13 cellular contexts compared by ENCODE assay signal in the genomic region with DNA sequence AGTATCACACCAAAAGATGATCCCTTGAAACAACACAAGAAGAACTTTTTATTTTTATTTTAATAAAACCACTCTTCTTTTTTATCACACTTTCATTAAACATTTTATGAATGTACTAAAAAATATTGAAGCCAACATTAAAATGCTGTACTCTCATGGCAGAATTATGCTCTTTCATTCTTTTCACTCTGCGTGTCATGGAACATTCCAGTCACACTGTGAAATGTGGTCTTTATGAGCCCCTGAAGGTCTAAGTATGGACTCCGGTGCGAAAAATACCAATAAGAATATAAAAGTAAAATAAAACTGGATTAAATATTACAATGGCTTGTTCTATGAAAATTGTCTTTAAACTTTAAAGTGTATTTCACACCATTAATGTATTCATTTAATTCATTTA.
"Had no signal": no experiment of that assay in that cellular context is flagged by ENCODE, and none has a peak within 500 bp of the region (broad histone marks: within the 10 kb centered on the region; RNA-seq: fewer than 3 reads in every experiment).

No MANE protein-coding gene starts in this region.

- DNase-seq: activated CD4-positive, CD25-positive, alpha-beta regulatory T cell treated with anti-CD3 and anti-CD28 coated beads, Interleukin-2, amount 50 U/mL, for 72 hours; activated naive CD4-positive, alpha-beta T cell; activated naive CD8-positive, alpha-beta T cell treated with anti-CD3 and anti-CD28 coated beads, Interleukin-2, amount 50 U/mL, for 24 hours; activated T-cell treated with anti-CD3 and anti-CD28 coated beads for 4 hours; body of pancreas; dermis blood vessel endothelial cell; effector memory CD8-positive, alpha-beta T cell; mucosa of descending colon; natural killer cell; small intestine; stimulated activated naive CD8-positive, alpha-beta T cell treated with anti-CD3 and anti-CD28 coated beads, Interleukin-15, amount 100 ng/mL, for 72 hours; T-helper 1 cell had no signal

- H3K4me1 ChIP-seq: body of pancreas, right atrium auricular region had no signal

- H3K4me3 ChIP-seq: body of pancreas, mucosa of descending colon, right atrium auricular region had no signal

- H3K36me3 ChIP-seq: right atrium auricular region had no signal

- H3K9me3 ChIP-seq: body of pancreas, mucosa of descending colon, right atrium auricular region had no signal

- H3K27ac ChIP-seq: body of pancreas, right atrium auricular region had no signal

- H3K27me3 ChIP-seq: body of pancreas, right atrium auricular region had no signal
